Comparison of ENCODE assay signal across 9 cellular contexts in the genomic region with DNA sequence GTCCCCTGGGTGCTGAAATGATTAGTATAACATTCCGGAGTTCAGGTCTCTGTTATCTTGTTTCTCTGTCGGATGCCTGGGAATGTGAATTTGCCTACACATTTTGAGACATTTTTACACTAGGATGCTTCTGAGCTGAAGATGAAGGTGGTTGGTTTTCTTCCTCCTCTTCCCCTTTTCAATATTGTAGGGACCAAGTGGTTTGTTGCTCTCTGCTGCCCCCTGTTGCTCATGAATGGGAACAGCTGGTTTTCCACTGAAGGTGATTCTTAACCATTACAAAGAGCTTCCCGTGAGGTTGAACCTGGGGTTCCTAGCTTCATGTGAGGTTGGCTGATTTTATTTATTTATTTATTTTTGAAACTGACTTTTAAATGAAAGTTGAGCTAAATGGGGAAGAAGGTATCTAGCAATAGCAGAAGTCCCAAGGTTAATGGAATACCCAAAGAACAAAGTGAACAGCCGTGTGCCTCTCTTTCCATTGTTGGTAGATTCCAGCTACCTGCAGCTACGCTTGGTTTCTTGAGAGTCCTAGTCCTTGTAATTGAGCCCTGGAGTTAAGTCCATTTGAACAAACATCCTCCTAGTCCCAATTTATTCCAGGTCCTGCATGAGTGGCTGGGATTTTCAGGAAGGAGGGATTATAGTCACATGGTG.
DNase-seq lines count a peak whose midpoint lies in the region; ATAC-seq and TF ChIP-seq lines count a peak whose summit lies in the region.
"Had no signal": no experiment of that assay in that cellular context is flagged by ENCODE, and none has a peak within 500 bp of the region (broad histone marks: within the 10 kb centered on the region; RNA-seq: fewer than 3 reads in every experiment).

No MANE protein-coding gene starts in this region.

- no peaks in the 10 kb centered on the region for H3K36me3 ChIP-seq in MM.1S (replicated peaks; ENCODE audit: insufficient read depth, low read length)

- H3K4me3 ChIP-seq in MM.1S (ENCODE audit: low read length): no peak overlapping the region

- no peaks in the 10 kb centered on the region for H3K4me1 Mint-ChIP-seq in activated CD8-positive, alpha-beta T cell treated with anti-CD3 and anti-CD28 coated beads for 36 hours (ENCODE audit: low read depth)

- DNase-seq in activated CD4-positive, alpha-beta T cell treated with anti-CD3 and anti-CD28 coated beads for 48 hours: peak; percentile 17
- DNase-seq in activated CD4-positive, alpha-beta T cell treated with anti-CD3 and anti-CD28 coated beads, Interleukin-2, amount 50 U/mL, for 1 hour: no peak
- DNase-seq in MM.1S: peak; percentile 53
- DNase-seq in activated CD8-positive, alpha-beta T cell treated with anti-CD3 and anti-CD28 coated beads for 36 hours: peak; percentile 34
- peak; percentile 48 for DNase-seq in kidney glomerular epithelial cell (lab: John Stamatoyannopoulos, UW)
- DNase-seq in AG08396 (ENCODE audit: low spot score): no peak

- H3K4me2 ChIP-seq in MM.1S (ENCODE audit: low read depth, low read length): no peak overlapping the region

- no peak for ATAC-seq in activated CD8-positive, alpha-beta T cell treated with anti-CD3 and anti-CD28 coated beads for 36 hours
- no peak for ATAC-seq in GM19397 (IDR thresholded peaks at IDR 0.05; ENCODE audit: unreplicated experiment)
- no peak for ATAC-seq in GM18870 (IDR thresholded peaks at IDR 0.05; ENCODE audit: unreplicated experiment)
- ATAC-seq: activated naive CD4-positive, alpha-beta T cell treated with anti-CD3 and anti-CD28 coated beads, Interleukin-2, amount 50 U/mL, for 72 hours had no signal

- H3K9ac ChIP-seq in MM.1S (ENCODE audit: low read length): no peak overlapping the region

- H3K9me3 Mint-ChIP-seq in activated CD8-positive, alpha-beta T cell treated with anti-CD3 and anti-CD28 coated beads for 36 hours: no peaks in the 10 kb centered on the region

- POLR2A ChIA-PET in activated CD8-positive, alpha-beta T cell treated with anti-CD3 and anti-CD28 coated beads for 36 hours (lab: Charles Lee): no interaction called here

- no peaks in the 10 kb centered on the region for H3F3A ChIP-seq in MM.1S (ENCODE audit: insufficient read depth, low read length)

- no peaks in the 10 kb centered on the region for H3K36me3 Mint-ChIP-seq in activated CD8-positive, alpha-beta T cell treated with anti-CD3 and anti-CD28 coated beads for 36 hours (ENCODE audit: low read depth)

- H3K27ac Mint-ChIP-seq in activated CD8-positive, alpha-beta T cell treated with anti-CD3 and anti-CD28 coated beads for 36 hours: no peak overlapping the region
- H3K27ac Mint-ChIP-seq: activated naive CD4-positive, alpha-beta T cell treated with anti-CD3 and anti-CD28 coated beads, Interleukin-2, amount 50 U/mL, for 72 hours had no signal

- H3K79me2 ChIP-seq in MM.1S (ENCODE audit: low read length): no peaks in the 10 kb centered on the region

- no peaks in the 10 kb centered on the region for H3K9me2 ChIP-seq in MM.1S (replicated peaks; ENCODE audit: insufficient read depth, low read length)

- TF ChIP-seq CTCF in MM.1S (IDR thresholded peaks at IDR 0.05; ENCODE audit: low read length): peak; percentile 88
- peak; percentile 59 for TF ChIP-seq CTCF in activated CD8-positive, alpha-beta T cell treated with anti-CD3 and anti-CD28 coated beads for 36 hours (IDR thresholded peaks at IDR 0.05)

- no peaks in the 10 kb centered on the region for H3K27me3 ChIP-seq in MM.1S (replicated peaks; ENCODE audit: insufficient read depth, low read length)

- H3K9me3 ChIP-seq in MM.1S (replicated peaks; ENCODE audit: insufficient read depth, low read length): no peaks in the 10 kb centered on the region

- intact Hi-C loops in activated CD8-positive, alpha-beta T cell treated with anti-CD3 and anti-CD28 coated beads for 36 hours (cut with micrococcal nuclease): no loop called here

- no peaks in the 10 kb centered on the region for H3K4me1 ChIP-seq in MM.1S (ENCODE audit: low read length)

- H4K20me1 ChIP-seq in MM.1S (ENCODE audit: insufficient read depth, low read length): no peaks in the 10 kb centered on the region

- H2AFZ ChIP-seq in MM.1S (ENCODE audit: low read length): no peak overlapping the region

- no peaks in the 10 kb centered on the region for H3K27me3 Mint-ChIP-seq in activated CD8-positive, alpha-beta T cell treated with anti-CD3 and anti-CD28 coated beads for 36 hours

- H3K4me3 Mint-ChIP-seq in activated CD8-positive, alpha-beta T cell treated with anti-CD3 and anti-CD28 coated beads for 36 hours: no peak overlapping the region

- no peak overlapping the region for H3K27ac ChIP-seq in MM.1S (ENCODE audit: low read length)

- CTCF ChIA-PET in activated CD8-positive, alpha-beta T cell treated with anti-CD3 and anti-CD28 coated beads for 36 hours (lab: Charles Lee): interaction anchor here (0.8 to 1.7 kb wide), 9 partner anchors 9 to 561 kb away, joined by 3 to 6 read pairs (median 4); no protein-coding TSS in a partner anchor

Comparison
In these comparisons a context has a peak if more than half of its experiments do, and no peak if none do; other contexts are left out.
1. DNase-seq: peak in activated CD4-positive, alpha-beta T cell treated with anti-CD3 and anti-CD28 coated beads for 48 hours (single experiment), MM.1S (single experiment), activated CD8-positive, alpha-beta T cell treated with anti-CD3 and anti-CD28 coated beads for 36 hours (single experiment) and kidney glomerular epithelial cell (single experiment); none in activated CD4-positive, alpha-beta T cell treated with anti-CD3 and anti-CD28 coated beads, Interleukin-2, amount 50 U/mL, for 1 hour (single experiment) and AG08396 (single experiment).